ENCODE assay signal across 9 cellular contexts in the genomic region with DNA sequence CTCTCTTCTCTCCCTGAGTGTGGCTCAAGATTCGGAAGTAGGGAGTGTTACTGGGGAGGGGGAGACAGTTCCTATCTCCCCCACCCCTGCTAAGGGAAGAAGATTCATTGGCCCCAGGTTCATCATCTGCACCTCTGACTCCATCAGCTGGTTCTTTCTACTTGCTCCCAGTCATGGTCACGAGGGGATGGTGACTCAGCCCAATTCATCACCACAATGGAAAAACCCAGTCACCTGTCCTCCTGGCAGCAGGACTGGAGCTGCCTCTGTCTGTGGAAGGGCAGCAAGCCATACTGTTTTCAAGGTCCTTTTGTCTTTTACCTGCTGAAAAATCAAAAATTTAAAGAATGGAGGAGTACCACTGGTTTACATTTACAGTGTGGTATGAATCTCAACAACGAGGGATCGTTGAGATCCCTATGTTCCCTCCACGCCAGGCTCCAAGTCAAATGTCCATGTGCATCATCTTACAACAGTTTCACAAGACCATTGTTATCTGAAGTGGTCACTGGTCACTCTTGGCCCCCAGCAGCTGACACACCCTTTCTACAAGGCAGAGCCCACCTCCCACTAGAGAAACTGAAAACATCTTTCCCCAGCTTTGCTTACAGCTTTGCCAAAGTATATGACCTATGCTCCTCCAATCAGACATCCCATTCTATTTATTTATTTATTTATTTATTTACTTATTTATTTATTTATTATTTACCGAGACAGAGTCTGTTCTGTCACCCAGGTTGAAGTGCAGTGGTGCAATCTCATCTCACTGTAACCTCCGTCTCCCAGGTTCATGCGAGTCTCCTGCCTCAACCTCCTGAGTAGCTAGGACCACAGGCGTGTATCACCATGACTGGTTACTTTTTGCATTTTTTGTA. TPM values are rescaled to one million over a fixed set of nuclear protein-coding genes. Genes with fewer than 3 reads are reported as not detected.
DNase-seq lines count a peak whose midpoint lies in the region; ATAC-seq, FAIRE-seq and TF ChIP-seq lines count a peak whose summit lies in the region.
"Had no signal": no experiment of that assay in that cellular context is flagged by ENCODE, and none has a peak within 500 bp of the region (broad histone marks: within the 10 kb centered on the region; RNA-seq: fewer than 3 reads in every experiment).

No MANE protein-coding gene starts in this region.

- peak; percentile 79 for FAIRE-seq in RCC 7860 (lab: Jason Lieb, UNC)

- H3K9me2 ChIP-seq in OCI-LY7 (ENCODE audit: insufficient read depth, low read length): no peaks in the 10 kb centered on the region

- H2AFZ ChIP-seq in OCI-LY7 (ENCODE audit: low read length): no peak overlapping the region

- CTCF ChIA-PET in OCI-LY7 (lab: Charles Lee; ENCODE audit: unreplicated experiment): no interaction called here

- no peaks in the 10 kb centered on the region for H3K36me3 ChIP-seq in esophagus muscularis mucosa
- no peaks in the 10 kb centered on the region for H3K36me3 ChIP-seq in OCI-LY7 (ENCODE audit: insufficient read depth, low read length)

- POLR2A ChIA-PET in OCI-LY7 (lab: Charles Lee): no interaction called here

- no peaks in the 10 kb centered on the region for H3K9me3 ChIP-seq in esophagus muscularis mucosa
- no peaks in the 10 kb centered on the region for H3K9me3 ChIP-seq in OCI-LY7 (ENCODE audit: low read length)

- no peaks in the 10 kb centered on the region for H3K79me2 ChIP-seq in OCI-LY7 (ENCODE audit: insufficient read depth, low read depth, low read length)

- peak; percentile 46 for ATAC-seq in GM21619 (IDR thresholded peaks at IDR 0.05; ENCODE audit: unreplicated experiment)

- no TSS peak for BruUV-seq in OCI-LY7 (replicated peaks; lab: Mats Ljungman, UMichigan)

- H3K4me2 ChIP-seq in OCI-LY7 (ENCODE audit: low read length): no peak overlapping the region

- TF ChIP-seq CTCF in cardiac fibroblast (IDR thresholded peaks at IDR 0.05; ENCODE audit: low read depth, low read length) (no peak), esophagus muscularis mucosa (IDR thresholded peaks at IDR 0.05) (no peak), OCI-LY7 (conservative IDR thresholded peaks at IDR 0.05; ENCODE audit: low read length) (no peak)

- H3K27me3 ChIP-seq in esophagus muscularis mucosa: peaks cover 0 to 24% (median 17%) of the 10 kb centered on the region in 4 donors

- intact Hi-C loops in esophagus muscularis mucosa (cut with DNase I): no loop called here
- intact Hi-C loops in OCI-LY7 (cut with micrococcal nuclease; ENCODE audit: unreplicated experiment): no loop called here

- H4K20me1 ChIP-seq in OCI-LY7 (ENCODE audit: insufficient read depth, low read length): no peaks in the 10 kb centered on the region

- 85% methylated on average over 9 of the region's 9 CpGs for WGBS in esophagus muscularis mucosa

- H3K4me1 ChIP-seq in esophagus muscularis mucosa: peaks cover 3 to 19% (median 15%) of the 10 kb centered on the region in 4 donors
- peaks cover 10% of the 10 kb centered on the region for H3K4me1 ChIP-seq in OCI-LY7 (ENCODE audit: insufficient read depth, low read length, poor library complexity, severe bottlenecking)

- H3K27ac ChIP-seq in esophagus muscularis mucosa (replicated peaks in 1 of 4): no peak overlapping the region
- no peak overlapping the region for H3K27ac ChIP-seq in OCI-LY7 (ENCODE audit: low read depth, low read length, poor library complexity, severe bottlenecking)

- DNase-seq in RCC 7860 (ENCODE audit: low spot score) (peak; percentile 73), cardiac fibroblast (ENCODE audit: low read depth in 2 of 2) (peak; percentile 41 to 87), SK-N-DZ (ENCODE audit: low spot score) (no peak), esophagus muscularis mucosa (ENCODE audit: extremely low spot score) (no peak), OCI-LY7 (ENCODE audit: low spot score) (no peak), NCI-H1048 (lab: John Stamatoyannopoulos, UW) (no peak)
- peak; percentile 55 to 63 for DNase-seq in stimulated activated CD4-positive, alpha-beta T cell treated with anti-CD3 and anti-CD28 coated beads, Interleukin-2, amount 100 ng/mL, for 24 hours

- H3K4me3 ChIP-seq in cardiac fibroblast (replicated peaks in 1 of 2; ENCODE audit: low read depth in 2 of 2, low read length in 2 of 2) (no peak overlapping the region), esophagus muscularis mucosa (no peak overlapping the region), OCI-LY7 (ENCODE audit: low read depth, low read length, poor library complexity, severe bottlenecking) (no peak overlapping the region)
- H3K4me3 ChIP-seq: skin epidermis had no signal

- no peak for TF ChIP-seq POLR2A in esophagus muscularis mucosa (IDR thresholded peaks at IDR 0.05; ENCODE audit: low read depth)

- no peak for TF ChIP-seq EP300 in esophagus muscularis mucosa (IDR thresholded peaks at IDR 0.05)

RNA-seq across cellular contexts. Expression of a gene that starts 40.4 kb away (rescaled TPM):
- 142 and 156 TPM in 2 replicates for polyA plus RNA-seq in SK-N-DZ (2014; cell fraction: cytosol; rRNA removed)
- 256 and 322 TPM in 2 replicates for polyA plus RNA-seq in SK-N-DZ (2014; cell fraction: nucleus; rRNA removed)
- 10 to 100 TPM; 11.1 to 14.8 (median 12.3) TPM for total RNA-seq in esophagus muscularis mucosa
- total RNA-seq in OCI-LY7 (2014; rRNA removed; shearing (Covaris generic)): 2.9 and 8.8 TPM in 2 replicates
- 9.5 and 10.9 TPM in 2 replicates for total RNA-seq in OCI-LY7 (2022)

RNA-seq across cellular contexts. Expression of a gene that starts 55.7 kb away (rescaled TPM):
- polyA plus RNA-seq in SK-N-DZ (2014; cell fraction: cytosol; rRNA removed): 39.1 and 40.9 TPM in 2 replicates
- polyA plus RNA-seq in SK-N-DZ (2014; cell fraction: nucleus; rRNA removed): 179 and 180 TPM in 2 replicates
- 10 to 100 TPM; 18.2 to 27.5 (median 22.0) TPM for total RNA-seq in esophagus muscularis mucosa
- total RNA-seq in OCI-LY7 (2014; rRNA removed; shearing (Covaris generic)): 13.5 and 19.6 TPM in 2 replicates
- total RNA-seq in OCI-LY7 (2022): 33.1 and 33.6 TPM in 2 replicates

Comparison
In these comparisons a context has a peak if more than half of its experiments do, and no peak if none do; other contexts are left out.
1. DNase-seq: peak in RCC 7860 (single experiment), cardiac fibroblast (2 of 2) and stimulated activated CD4-positive, alpha-beta T cell treated with anti-CD3 and anti-CD28 coated beads, Interleukin-2, amount 100 ng/mL, for 24 hours (2 of 2); none in SK-N-DZ (single experiment), esophagus muscularis mucosa (single experiment), OCI-LY7 (single experiment) and NCI-H1048 (single experiment).